Comparison of ENCODE assay signal across 12 cellular contexts in the genomic region with DNA sequence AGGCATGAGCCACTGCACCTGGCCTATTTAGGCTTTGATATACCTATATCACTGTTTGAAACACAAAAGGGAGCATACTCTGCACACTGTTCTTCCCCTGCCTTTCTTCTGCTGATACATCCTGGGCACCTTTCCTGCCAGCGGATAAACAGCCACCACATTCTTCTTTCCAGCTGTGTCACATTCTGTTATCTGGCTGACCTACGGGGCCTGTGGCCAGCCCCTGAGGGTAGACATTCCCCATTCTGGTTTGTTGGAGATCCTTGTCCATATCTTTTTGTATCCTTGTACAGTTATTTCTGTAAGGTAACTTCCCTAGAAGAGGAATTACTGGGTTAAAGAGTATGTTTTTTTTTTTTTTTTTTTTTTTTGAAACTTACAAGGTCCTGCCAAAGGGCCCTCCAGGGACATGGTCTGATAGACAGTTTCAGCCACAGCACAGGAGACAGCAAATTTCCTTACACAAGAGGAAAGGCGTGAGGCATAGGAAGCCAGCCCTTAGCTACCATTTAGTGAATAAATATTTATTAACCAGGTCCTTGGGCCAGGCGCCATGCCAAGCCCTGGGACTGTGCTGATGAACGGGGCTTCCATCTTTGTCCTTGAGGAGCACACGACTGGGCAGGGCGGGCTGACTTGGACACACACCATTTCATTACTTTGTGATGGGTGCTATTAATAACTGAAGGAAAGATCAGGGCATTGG. TPM values are rescaled to one million over a fixed set of nuclear protein-coding genes. Genes with fewer than 3 reads are reported as not detected.
DNase-seq lines count a peak whose midpoint lies in the region; ATAC-seq and TF ChIP-seq lines count a peak whose summit lies in the region.
"Had no signal": no experiment of that assay in that cellular context is flagged by ENCODE, and none has a peak within 500 bp of the region (broad histone marks: within the 10 kb centered on the region; RNA-seq: fewer than 3 reads in every experiment).

No MANE protein-coding gene starts in this region.

- H3K27ac ChIP-seq in muscle layer of duodenum (ENCODE audit: low read length) (peak overlapping the region; percentile 94), thyroid gland (peak overlapping the region; percentile 88 to 96 (median 96))

- no peaks in the 10 kb centered on the region for H3K27me3 ChIP-seq in muscle layer of duodenum (ENCODE audit: low read depth, low read length)
- no peaks in the 10 kb centered on the region for H3K27me3 ChIP-seq in thyroid gland

- no peak for ATAC-seq in GM21723 (IDR thresholded peaks at IDR 0.05; ENCODE audit: unreplicated experiment)

- H3K4me1 ChIP-seq in muscle layer of duodenum (ENCODE audit: control insufficient read depth in 1 of 2, insufficient read depth in 2 of 2, low read length in 2 of 2) = peaks cover 0 to 10% of the 10 kb centered on the region in 2 donors
- peaks cover 26 to 49% of the 10 kb centered on the region in 2 donors for H3K4me1 ChIP-seq in thyroid gland

- H3K4me3 ChIP-seq in fibroblast of mammary gland (ENCODE audit: control insufficient read depth, low read depth, low read length) (no peak overlapping the region), muscle layer of duodenum (ENCODE audit: low read depth in 1 of 2, low read length in 2 of 2) (peak overlapping the region in 1 of 2 donors; percentile 33), thyroid gland (replicated peaks in 1 of 3) (no peak overlapping the region)

- H3K9me3 ChIP-seq in muscle layer of duodenum (ENCODE audit: control insufficient read depth in 1 of 2, low read length in 2 of 2) = no peaks in the 10 kb centered on the region
- no peaks in the 10 kb centered on the region for H3K9me3 ChIP-seq in thyroid gland

- peak; percentile 15 for DNase-seq in amniotic epithelial cell (ENCODE audit: low read depth)
- peak; percentile 65 for DNase-seq in fibroblast of mammary gland (ENCODE audit: low read depth)
- peak; percentile 81 to 90 for DNase-seq in thyroid gland
- DNase-seq in SHP77 (lab: John Stamatoyannopoulos, UW) = no peak
- no peak for DNase-seq in NCI-H1694 (lab: John Stamatoyannopoulos, UW)
- no peak for DNase-seq in stimulated activated CD4-positive, alpha-beta T cell treated with anti-CD3 and anti-CD28 coated beads, Interleukin-12 subunit alpha, Interleukin-12 subunit beta, amount 100 ng/mL, for 4 hours
- DNase-seq: activated CD4-positive, alpha-beta T cell treated with anti-CD3 and anti-CD28 coated beads, Interleukin-2, amount 50 U/mL, for 1 hour; Calu3; islet precursor cell; NCI-H69 had no signal

- WGBS in thyroid gland, 2 donors = 23 to 33% methylated on average over 7 of the region's 7 CpGs

- intact Hi-C loops in thyroid gland (cut with DNase I) = no loop called here

- peaks cover 0 to 13% of the 10 kb centered on the region in 2 donors for H3K36me3 ChIP-seq in muscle layer of duodenum (ENCODE audit: control insufficient read depth in 1 of 2, insufficient read depth in 2 of 2, low read length in 2 of 2)
- peaks cover 0 to 5% of the 10 kb centered on the region in 2 donors for H3K36me3 ChIP-seq in thyroid gland

- TF ChIP-seq POLR2A in thyroid gland (IDR thresholded peaks at IDR 0.05) = peak in 1 of 2 donors; percentile 8

- TF ChIP-seq CTCF in fibroblast of mammary gland (conservative IDR thresholded peaks at IDR 0.05; ENCODE audit: control insufficient read depth, insufficient read depth, low read depth, low read length) (no peak), thyroid gland (IDR thresholded peaks at IDR 0.05) (no peak)

RNA-seq across cellular contexts. Expression of a gene that starts 57.8 kb away (rescaled TPM):
- 100 to 1,000 TPM; 156 to 214 (median 175) TPM for total RNA-seq in thyroid gland

Comparison
In these comparisons a context has a peak if more than half of its experiments do, and no peak if none do; other contexts are left out.
1. DNase-seq: peak in amniotic epithelial cell (single experiment), fibroblast of mammary gland (single experiment) and thyroid gland (2 of 2); none in SHP77 (0 of 2), NCI-H1694 (single experiment) and stimulated activated CD4-positive, alpha-beta T cell treated with anti-CD3 and anti-CD28 coated beads, Interleukin-12 subunit alpha, Interleukin-12 subunit beta, amount 100 ng/mL, for 4 hours (single experiment).